ENCODE assay signal across 13 cellular contexts in genomic region chr2:190838492-190838910, GRCh38. TPM values are rescaled to one million over a fixed set of nuclear protein-coding genes. Genes with fewer than 3 reads are reported as not detected.
DNase-seq lines count a peak whose midpoint lies in the region; ATAC-seq and TF ChIP-seq lines count a peak whose summit lies in the region.
"Had no signal": no experiment of that assay in that cellular context is flagged by ENCODE, and none has a peak within 500 bp of the region (broad histone marks: within the 10 kb centered on the region; RNA-seq: fewer than 3 reads in every experiment).

No MANE protein-coding gene starts in this region.

- dilution Hi-C loops in IMR-90 (cut with HindIII; ENCODE audit: low sequenced_read_pairs, unreplicated experiment) = no loop called here

- no peak overlapping the region for H4K5ac ChIP-seq in IMR-90 (ENCODE audit: low read depth, low read length)

- POLR2A ChIA-PET in IMR-90 (lab: Charles Lee; ENCODE audit: unreplicated experiment) = no interaction called here

- peak overlapping the region; percentile 26; the same call in 1 of the 2 replicates for H3K14ac ChIP-seq in IMR-90 (replicated peaks; ENCODE audit: low read depth, low read length)

- no peak overlapping the region for H3K18ac ChIP-seq in IMR-90 (ENCODE audit: low read depth, low read length)

- no peak overlapping the region; the same call in 1 of the 2 replicates for H3K23ac ChIP-seq in IMR-90 (ENCODE audit: low read depth, low read length)

- H3K4ac ChIP-seq in IMR-90 (ENCODE audit: low read depth, low read length) = peak overlapping the region; percentile 69; the same call in 1 of the 2 replicates

- H3K79me1 ChIP-seq in IMR-90 (ENCODE audit: low read depth in 1 of 2, low read length in 2 of 2) = peaks cover 0 to 8% of the 10 kb centered on the region in 2 experiments; a peak in 1 of 4 replicates

- H2BK20ac ChIP-seq in IMR-90 (ENCODE audit: low read depth, low read length) = peak overlapping the region; percentile 85; the same call in 1 of the 2 replicates

- H2BK15ac ChIP-seq in IMR-90 (ENCODE audit: low read depth, low read length) = peak overlapping the region; percentile 45; the same call in 1 of the 3 replicates

- peak overlapping the region; percentile 24 for H2AFZ ChIP-seq in IMR-90 (replicated peaks; ENCODE audit: low read length, poor library complexity)

- no peaks in the 10 kb centered on the region for H3K9me3 ChIP-seq in IMR-90 (ENCODE audit: control insufficient read depth, insufficient read depth, low read length)
- no peaks in the 10 kb centered on the region for H3K9me3 ChIP-seq in lung (ENCODE audit: control insufficient read depth in 2 of 2, insufficient read depth in 1 of 2, low read length in 1 of 2)
- H3K9me3 ChIP-seq in ovary = no peaks in the 10 kb centered on the region
- H3K9me3 ChIP-seq: HAP-1, thoracic aorta had no signal

- H2AK5ac ChIP-seq in IMR-90 (ENCODE audit: low read depth, low read length) = peak overlapping the region; percentile 14; the same call in 1 of the 2 replicates

- H2BK120ac ChIP-seq in IMR-90 (ENCODE audit: low read depth, low read length) = peak overlapping the region; percentile 54

- H3K9me1 ChIP-seq in IMR-90 (ENCODE audit: insufficient read depth, low read length) = peaks cover 15% of the 10 kb centered on the region; the same call in 1 of the 2 replicates

- H4K91ac ChIP-seq in IMR-90 (ENCODE audit: insufficient read depth, low read depth, low read length) = peak overlapping the region; percentile 13; the same call in 1 of the 2 replicates

- in situ Hi-C loops in IMR-90 (cut with MboI; ENCODE audit: low sequenced_read_pairs) = no loop called here

- peak overlapping the region; percentile 69; the same call in 1 of the 2 replicates for H3K4me2 ChIP-seq in IMR-90 (ENCODE audit: low read depth, low read length)

- TF ChIP-seq RAD21 in IMR-90 (IDR thresholded peaks at IDR 0.05; ENCODE audit: low read length) = no peak

- H3K27me3 ChIP-seq in IMR-90 (ENCODE audit: control insufficient read depth, insufficient read depth, low read length) = no peaks in the 10 kb centered on the region
- no peaks in the 10 kb centered on the region for H3K27me3 ChIP-seq in lung (ENCODE audit: control insufficient read depth, insufficient read depth)
- no peaks in the 10 kb centered on the region for H3K27me3 ChIP-seq in ovary

- peak overlapping the region; percentile 56 for H2BK5ac ChIP-seq in IMR-90 (ENCODE audit: low read depth, low read length, poor library complexity, severe bottlenecking)

- H3K9ac ChIP-seq in IMR-90 (ENCODE audit: low read depth, low read length) = no peak overlapping the region

- WGBS in IMR-90 (ENCODE audit: extremely low coverage in 2 of 2, insufficient read length in 1 of 2), 2 experiments = no CpG with 5 or more reads among the region's 2 CpGs
- WGBS in lung, 2 donors = 84 to 89% methylated on average over 2 of the region's 2 CpGs
- 19 to 57% (median 52%) methylated on average over 2 of the region's 2 CpGs for WGBS in ovary, 3 donors

- DNase-seq in EL = peak; percentile 91
- DNase-seq in IMR-90 = peak; percentile 89
- DNase-seq in amniotic epithelial cell (ENCODE audit: low read depth) = peak; percentile 86
- no peak for DNase-seq in lung (ENCODE audit: low spot score)
- no peak for DNase-seq in ovary
- DNase-seq in NCI-H510A (lab: John Stamatoyannopoulos, UW) = no peak
- DNase-seq in SHP77 treated with DMSO at 0.1 percent for 48 hours (lab: John Stamatoyannopoulos, UW) = no peak
- no peak for DNase-seq in NCI-H774 (lab: John Stamatoyannopoulos, UW)
- DNase-seq: activated CD4-positive, alpha-beta T cell treated with anti-CD3 and anti-CD28 coated beads, Interleukin-2, amount 50 U/mL, for 1 hour; natural killer cell; NCI-H1436 treated with DMSO at 0.1 percent for 48 hours had no signal

- H3K27ac ChIP-seq in IMR-90 (ENCODE audit: insufficient read depth, low read length) = peak overlapping the region; percentile 1; the same call in 1 of the 2 replicates
- no peak overlapping the region for H3K27ac ChIP-seq in lung (ENCODE audit: low read depth in 1 of 2, low read length in 1 of 2)
- H3K27ac ChIP-seq in ovary = no peak overlapping the region

- intact Hi-C loops in IMR-90 (cut with micrococcal nuclease) (loop anchor here (5.0 kb wide), 1 partner anchor 44 kb away; the partner anchor contains the start of gene GLS), ovary (cut with DNase I) (no loop called here)

- TF ChIP-seq POLR2A in IMR-90 (IDR thresholded peaks at IDR 0.05; ENCODE audit: low read depth, low read length) (no peak), ovary (IDR thresholded peaks at IDR 0.05) (no peak)

- no peaks in the 10 kb centered on the region for H3K36me3 ChIP-seq in IMR-90 (ENCODE audit: control insufficient read depth, insufficient read depth, low read length)
- no peaks in the 10 kb centered on the region for H3K36me3 ChIP-seq in lung (ENCODE audit: control insufficient read depth in 2 of 2, insufficient read depth in 2 of 2, low read length in 2 of 2)
- H3K36me3 ChIP-seq in ovary = no peaks in the 10 kb centered on the region
- H3K36me3 ChIP-seq: HAP-1, thoracic aorta had no signal

- no TSS peak for BruUV-seq in IMR-90 (replicated peaks; lab: Mats Ljungman, UMichigan)

- H4K8ac ChIP-seq in IMR-90 (ENCODE audit: low read depth in 2 of 2, low read length in 2 of 2) = peak overlapping the region in 1 of 2 experiments; percentile 47; a peak in 2 of 4 replicates

- TF ChIP-seq EP300 in ovary (IDR thresholded peaks at IDR 0.05) = no peak

- no peak overlapping the region for H3K4me3 ChIP-seq in IMR-90 (ENCODE audit: insufficient read depth, low read depth, low read length)
- no peak overlapping the region for H3K4me3 ChIP-seq in lung
- no peak overlapping the region for H3K4me3 ChIP-seq in ovary
- H3K4me3 ChIP-seq: HAP-1, thoracic aorta had no signal

- no peak overlapping the region for H2AK9ac ChIP-seq in IMR-90 (replicated peaks; ENCODE audit: low read depth, low read length, poor library complexity)

- no peak for TF ChIP-seq CTCF in IMR-90 (conservative IDR thresholded peaks at IDR 0.05; ENCODE audit: low read depth, low read length)
- TF ChIP-seq CTCF in lung (IDR thresholded peaks at IDR 0.05; ENCODE audit: control extremely low read depth, extremely low read depth) = no peak
- no peak for TF ChIP-seq CTCF in ovary (IDR thresholded peaks at IDR 0.05)

- H3K4me1 ChIP-seq in IMR-90 (ENCODE audit: control insufficient read depth, insufficient read depth, low read length) = peaks cover 16% of the 10 kb centered on the region
- H3K4me1 ChIP-seq in lung (ENCODE audit: control insufficient read depth in 2 of 2, insufficient read depth in 2 of 2, low read length in 2 of 2) = no peaks in the 10 kb centered on the region
- H3K4me1 ChIP-seq in ovary (ENCODE audit: insufficient read depth) = peaks cover 4% of the 10 kb centered on the region

- ATAC-seq in IMR-90 (ENCODE audit: low read depth) = peak; percentile 53
- peak; percentile 29 for ATAC-seq in lung (ENCODE audit: insufficient read depth, low FRiP score)
- ATAC-seq: natural killer cell had no signal

- CTCF ChIA-PET in IMR-90 (lab: Yijun Ruan, JAX) = interaction anchor here (1.3 to 1.8 kb wide), 2 partner anchors 11 to 26 kb away, joined by 4 read pairs; no protein-coding TSS in a partner anchor

- H4K20me1 ChIP-seq in IMR-90 (ENCODE audit: insufficient read depth, low read length) = no peaks in the 10 kb centered on the region

- H3K56ac ChIP-seq in IMR-90 (ENCODE audit: extremely low read depth, insufficient read depth, low read length) = no peak overlapping the region

TF ChIP-seq in IMR-90, 13 proteins besides CTCF, POLR2A, EP300 and RAD21:
- peak; percentile 53; the same call in 1 of the 2 replicates for TF ChIP-seq CEBPB (IDR thresholded peaks at IDR 0.05; ENCODE audit: low read depth, low read length)
- TF ChIP-seq FOS (IDR thresholded peaks at IDR 0.05; ENCODE audit: low read depth, low read length) = peak; percentile 87
- peak; percentile 37; the same call in 1 of the 2 replicates for TF ChIP-seq MAZ (IDR thresholded peaks at IDR 0.05; ENCODE audit: borderline replicate concordance, low read depth, low read length)
- TF ChIP-seq MAFK (IDR thresholded peaks at IDR 0.05; ENCODE audit: low read depth, low read length) = peak; percentile 75
- no peak for TF ChIP-seq USF2 (IDR thresholded peaks at IDR 0.05; ENCODE audit: low read depth, low read length)
- peak; percentile 55; the same call in 1 of the 2 replicates for TF ChIP-seq BHLHE40 (IDR thresholded peaks at IDR 0.05; ENCODE audit: low read depth, low read length)
- no peak for TF ChIP-seq RCOR1 (IDR thresholded peaks at IDR 0.05; ENCODE audit: insufficient replicate concordance, low read length)
- no peak for TF ChIP-seq SMC3 (IDR thresholded peaks at IDR 0.05; ENCODE audit: low read depth, low read length)
- no peak for TF ChIP-seq CHD1 (IDR thresholded peaks at IDR 0.05; ENCODE audit: low read depth, low read length)
TF ChIP-seq in IMR-90: peak in this region for 5.

RNA-seq across cellular contexts. Expression of gene GLS, which starts 42.1 kb away (rescaled TPM):
- total RNA-seq in IMR-90 (2012; rRNA removed) (130 and 279 TPM in 2 replicates), lung (100 to 1,000 TPM; 145 to 318 TPM), ovary (100 to 1,000 TPM in 1 of 7 donors, 10 to 100 TPM in 6; 71.2 to 141 (median 77.1) TPM)
- polyA plus RNA-seq in IMR-90 (2012; rRNA removed) (63.2 and 87.5 TPM in 2 replicates), lung (10 to 100 TPM; 31.1 to 62.7 TPM), ovary (10 to 100 TPM; 20.2 to 56.1 TPM)
- polyA plus RNA-seq in IMR-90 (2012; cell fraction: cytosol; rRNA removed) = 10.3 and 16.9 TPM in 2 replicates
- polyA plus RNA-seq in IMR-90 (2012; cell fraction: nucleus; rRNA removed; ENCODE audit: low replicate concordance) = 45.0 and 212 TPM in 2 replicates

Comparison
In these comparisons a context has a peak if more than half of its experiments do, and no peak if none do; other contexts are left out.
1. DNase-seq: peak in EL (single experiment), IMR-90 (single experiment) and amniotic epithelial cell (single experiment); none in lung (single experiment), ovary (0 of 5), NCI-H510A (single experiment), SHP77 treated with DMSO at 0.1 percent for 48 hours (single experiment) and NCI-H774 (single experiment).